ENCODE assay signal across 2 cellular contexts in genomic region chr2:237941239-237941638, GRCh38.
TF ChIP-seq lines count a peak whose summit lies in the region.

No MANE protein-coding gene starts in this region.

TF ChIP-seq in HEK293, 187 proteins besides CTCF, POLR2A, EP300 and RAD21:
- TF ChIP-seq, protein P1, sequence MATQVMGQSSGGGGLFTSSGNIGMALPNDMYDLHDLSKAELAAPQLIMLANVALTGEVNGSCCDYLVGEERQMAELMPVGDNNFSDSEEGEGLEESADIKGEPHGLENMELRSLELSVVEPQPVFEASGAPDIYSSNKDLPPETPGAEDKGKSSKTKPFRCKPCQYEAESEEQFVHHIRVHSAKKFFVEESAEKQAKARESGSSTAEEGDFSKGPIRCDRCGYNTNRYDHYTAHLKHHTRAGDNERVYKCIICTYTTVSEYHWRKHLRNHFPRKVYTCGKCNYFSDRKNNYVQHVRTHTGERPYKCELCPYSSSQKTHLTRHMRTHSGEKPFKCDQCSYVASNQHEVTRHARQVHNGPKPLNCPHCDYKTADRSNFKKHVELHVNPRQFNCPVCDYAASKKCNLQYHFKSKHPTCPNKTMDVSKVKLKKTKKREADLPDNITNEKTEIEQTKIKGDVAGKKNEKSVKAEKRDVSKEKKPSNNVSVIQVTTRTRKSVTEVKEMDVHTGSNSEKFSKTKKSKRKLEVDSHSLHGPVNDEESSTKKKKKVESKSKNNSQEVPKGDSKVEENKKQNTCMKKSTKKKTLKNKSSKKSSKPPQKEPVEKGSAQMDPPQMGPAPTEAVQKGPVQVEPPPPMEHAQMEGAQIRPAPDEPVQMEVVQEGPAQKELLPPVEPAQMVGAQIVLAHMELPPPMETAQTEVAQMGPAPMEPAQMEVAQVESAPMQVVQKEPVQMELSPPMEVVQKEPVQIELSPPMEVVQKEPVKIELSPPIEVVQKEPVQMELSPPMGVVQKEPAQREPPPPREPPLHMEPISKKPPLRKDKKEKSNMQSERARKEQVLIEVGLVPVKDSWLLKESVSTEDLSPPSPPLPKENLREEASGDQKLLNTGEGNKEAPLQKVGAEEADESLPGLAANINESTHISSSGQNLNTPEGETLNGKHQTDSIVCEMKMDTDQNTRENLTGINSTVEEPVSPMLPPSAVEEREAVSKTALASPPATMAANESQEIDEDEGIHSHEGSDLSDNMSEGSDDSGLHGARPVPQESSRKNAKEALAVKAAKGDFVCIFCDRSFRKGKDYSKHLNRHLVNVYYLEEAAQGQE (tag by site-specific recombination; IDR thresholded peaks at IDR 0.05), result no peak
- no peak for TF ChIP-seq SP7 (tag by site-specific recombination; IDR thresholded peaks at IDR 0.05)
- no peak for TF ChIP-seq ZNF214 (tag by site-specific recombination; IDR thresholded peaks at IDR 0.05; ENCODE audit: borderline replicate concordance)
- TF ChIP-seq, protein P2, sequence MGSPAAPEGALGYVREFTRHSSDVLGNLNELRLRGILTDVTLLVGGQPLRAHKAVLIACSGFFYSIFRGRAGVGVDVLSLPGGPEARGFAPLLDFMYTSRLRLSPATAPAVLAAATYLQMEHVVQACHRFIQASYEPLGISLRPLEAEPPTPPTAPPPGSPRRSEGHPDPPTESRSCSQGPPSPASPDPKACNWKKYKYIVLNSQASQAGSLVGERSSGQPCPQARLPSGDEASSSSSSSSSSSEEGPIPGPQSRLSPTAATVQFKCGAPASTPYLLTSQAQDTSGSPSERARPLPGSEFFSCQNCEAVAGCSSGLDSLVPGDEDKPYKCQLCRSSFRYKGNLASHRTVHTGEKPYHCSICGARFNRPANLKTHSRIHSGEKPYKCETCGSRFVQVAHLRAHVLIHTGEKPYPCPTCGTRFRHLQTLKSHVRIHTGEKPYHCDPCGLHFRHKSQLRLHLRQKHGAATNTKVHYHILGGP (tag by site-specific recombination; IDR thresholded peaks at IDR 0.05), result no peak
- peak; percentile 93 for TF ChIP-seq ZSCAN4 (tag by site-specific recombination; IDR thresholded peaks at IDR 0.05)
- TF ChIP-seq ZNF302 (tag by site-specific recombination; IDR thresholded peaks at IDR 0.05; ENCODE audit: low read depth), result no peak
- no peak for TF ChIP-seq ZNF677 (tag by site-specific recombination; IDR thresholded peaks at IDR 0.05)

TF ChIP-seq in K562, 482 proteins besides CTCF, POLR2A, EP300 and RAD21:
- TF ChIP-seq LARP7 (IDR thresholded peaks at IDR 0.05), result 0 out of 2 replicates have a peak, but pooled peaks have one; percentile 44
- TF ChIP-seq CBFB (CRISPR knock-in tag; IDR thresholded peaks at IDR 0.05), result no peak
- TF ChIP-seq ZBTB5 (IDR thresholded peaks at IDR 0.05), result no peak
- TF ChIP-seq KDM1A (IDR thresholded peaks at IDR 0.05), result peak in 1 of 2 experiments; percentile 80; a peak in 2 of 4 replicates
- no peak for TF ChIP-seq ZNF830 (CRISPR knock-in tag; IDR thresholded peaks at IDR 0.05)
- no peak for TF ChIP-seq HOXB6 (CRISPR knock-in tag; IDR thresholded peaks at IDR 0.05; ENCODE audit: borderline replicate concordance)
- TF ChIP-seq HDGF (IDR thresholded peaks at IDR 0.05), result 0 out of 2 replicates have a peak, but pooled peaks have one; percentile 25
- TF ChIP-seq ZNF398 (CRISPR knock-in tag; IDR thresholded peaks at IDR 0.05), result no peak
- TF ChIP-seq, protein P3, sequence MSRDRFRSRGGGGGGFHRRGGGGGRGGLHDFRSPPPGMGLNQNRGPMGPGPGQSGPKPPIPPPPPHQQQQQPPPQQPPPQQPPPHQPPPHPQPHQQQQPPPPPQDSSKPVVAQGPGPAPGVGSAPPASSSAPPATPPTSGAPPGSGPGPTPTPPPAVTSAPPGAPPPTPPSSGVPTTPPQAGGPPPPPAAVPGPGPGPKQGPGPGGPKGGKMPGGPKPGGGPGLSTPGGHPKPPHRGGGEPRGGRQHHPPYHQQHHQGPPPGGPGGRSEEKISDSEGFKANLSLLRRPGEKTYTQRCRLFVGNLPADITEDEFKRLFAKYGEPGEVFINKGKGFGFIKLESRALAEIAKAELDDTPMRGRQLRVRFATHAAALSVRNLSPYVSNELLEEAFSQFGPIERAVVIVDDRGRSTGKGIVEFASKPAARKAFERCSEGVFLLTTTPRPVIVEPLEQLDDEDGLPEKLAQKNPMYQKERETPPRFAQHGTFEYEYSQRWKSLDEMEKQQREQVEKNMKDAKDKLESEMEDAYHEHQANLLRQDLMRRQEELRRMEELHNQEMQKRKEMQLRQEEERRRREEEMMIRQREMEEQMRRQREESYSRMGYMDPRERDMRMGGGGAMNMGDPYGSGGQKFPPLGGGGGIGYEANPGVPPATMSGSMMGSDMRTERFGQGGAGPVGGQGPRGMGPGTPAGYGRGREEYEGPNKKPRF (IDR thresholded peaks at IDR 0.05; ENCODE audit: low read depth, low read length), result no peak
- no peak for TF ChIP-seq ZNF165 (CRISPR knock-in tag; IDR thresholded peaks at IDR 0.05; ENCODE audit: borderline replicate concordance)
- no peak for TF ChIP-seq TEAD4 (IDR thresholded peaks at IDR 0.05; ENCODE audit: low read length)
- TF ChIP-seq TEAD4 (CRISPR knock-in tag; IDR thresholded peaks at IDR 0.05; ENCODE audit: borderline replicate concordance), result no peak
- TF ChIP-seq MYNN (IDR thresholded peaks at IDR 0.05), result no peak
- no peak for TF ChIP-seq MYNN (CRISPR knock-in tag; IDR thresholded peaks at IDR 0.05)
- TF ChIP-seq HDAC1 (IDR thresholded peaks at IDR 0.05), result 0 out of 4 replicates have a peak, but pooled peaks of 1 of the 2 experiments have one; percentile 0
- TF ChIP-seq ARID2 (IDR thresholded peaks at IDR 0.05), result peak; percentile 31; the same call in 1 of the 2 replicates
